12 cellular contexts compared by ENCODE assay signal in genomic region chr15:42010434-42010833, GRCh38. TPM values are rescaled to one million over a fixed set of nuclear protein-coding genes. Genes with fewer than 3 reads are reported as not detected.
A peak's percentile ranks its signal among the peaks of the same experiment; 100 is the strongest.
DNase-seq lines count a peak whose midpoint lies in the region; ATAC-seq lines count a peak whose summit lies in the region.
"Had no signal": no experiment of that assay in that cellular context is flagged by ENCODE, and none has a peak within 500 bp of the region (broad histone marks: within the 10 kb centered on the region; RNA-seq: fewer than 3 reads in every experiment).

No MANE protein-coding gene starts in this region.

- POLR2A ChIA-PET in activated CD4-positive, alpha-beta T cell treated with anti-CD3 and anti-CD28 coated beads, Interleukin-2, amount 10 ng/mL, durations not matched to agents 7 days and 5 days (lab: Charles Lee) = no interaction called here

- no peaks in the 10 kb centered on the region for H3K9me2 ChIP-seq in GM23248 (ENCODE audit: insufficient read depth)

- H3K27me3 ChIP-seq in GM23248 (replicated peaks; ENCODE audit: insufficient read depth) = peaks cover 16% of the 10 kb centered on the region
- H3K27me3 ChIP-seq: gastrocnemius medialis had no signal

- H3K4me1 ChIP-seq in GM23248 (ENCODE audit: insufficient read depth) = no peaks in the 10 kb centered on the region
- H3K4me1 ChIP-seq: gastrocnemius medialis had no signal

- no peaks in the 10 kb centered on the region for H3K79me2 ChIP-seq in GM23248 (ENCODE audit: insufficient read depth)

- H2AFZ ChIP-seq in GM23248 = no peak overlapping the region

- in situ Hi-C loops in GM23248 (cut with MboI) = no loop called here

- H3K4me2 ChIP-seq in GM23248 (ENCODE audit: unreplicated experiment) = no peak overlapping the region

- H3K27ac ChIP-seq in GM23248 = no peak overlapping the region
- H3K27ac ChIP-seq: gastrocnemius medialis had no signal

- H3K4me3 Mint-ChIP-seq in activated CD4-positive, alpha-beta T cell treated with anti-CD3 and anti-CD28 coated beads, Interleukin-2, amount 10 ng/mL, durations not matched to agents 7 days and 5 days = no peak overlapping the region
- H3K4me3 Mint-ChIP-seq: T-helper 2 cell treated with Interferon-gamma antibody and Interleukin-4, amounts not matched to agents 5 μg/mL and 100 μg/mL, for 36 hours had no signal

- no peaks in the 10 kb centered on the region for H4K20me1 ChIP-seq in GM23248 (ENCODE audit: insufficient read depth)

- H3F3A ChIP-seq in GM23248 (ENCODE audit: insufficient read depth) = no peaks in the 10 kb centered on the region

- no peak overlapping the region for H3K9ac ChIP-seq in GM23248

- no peak for ATAC-seq in GM21367 (IDR thresholded peaks at IDR 0.05; ENCODE audit: unreplicated experiment)
- ATAC-seq: gastrocnemius medialis had no signal

- DNase-seq in activated CD4-positive, alpha-beta T cell treated with anti-CD3 and anti-CD28 coated beads, Interleukin-2, amount 10 ng/mL, durations not matched to agents 7 days and 5 days = no peak
- DNase-seq in activated CD4-positive, alpha-beta T cell treated with anti-CD3 and anti-CD28 coated beads, Interleukin-2, amount 50 U/mL, for 1 hour = no peak
- peak; percentile 15 for DNase-seq in GM23248
- peak; percentile 24 for DNase-seq in RKO (ENCODE audit: low spot score)
- peak; percentile 33 for DNase-seq in renal cortical epithelial cell (ENCODE audit: low read depth)
- DNase-seq in activated CD8-positive, alpha-beta memory T cell treated with anti-CD3 and anti-CD28 coated beads for 24 hours = no peak
- DNase-seq in DMS114 treated with DMSO at 0.1 percent for 48 hours (lab: John Stamatoyannopoulos, UW; ENCODE audit: unreplicated experiment) = no peak
- DNase-seq: aorta, gastrocnemius medialis had no signal

- H3K9me3 Mint-ChIP-seq in activated CD4-positive, alpha-beta T cell treated with anti-CD3 and anti-CD28 coated beads, Interleukin-2, amount 10 ng/mL, durations not matched to agents 7 days and 5 days = peaks cover 2% of the 10 kb centered on the region
- H3K9me3 Mint-ChIP-seq: T-helper 2 cell treated with Interferon-gamma antibody and Interleukin-4, amounts not matched to agents 5 μg/mL and 100 μg/mL, for 36 hours had no signal

- H3K36me3 Mint-ChIP-seq in activated CD4-positive, alpha-beta T cell treated with anti-CD3 and anti-CD28 coated beads, Interleukin-2, amount 10 ng/mL, durations not matched to agents 7 days and 5 days (ENCODE audit: low read depth) = no peaks in the 10 kb centered on the region

- WGBS in GM23248 (ENCODE audit: low coverage in 1 of 2, low lambda C conversion rate in 2 of 2, missing lambda C conversion rate in 2 of 2), 2 experiments = 28 to 29% methylated on average over 1 of the region's 1 CpG

- no peaks in the 10 kb centered on the region for H3K36me3 ChIP-seq in GM23248 (ENCODE audit: low read depth)
- H3K36me3 ChIP-seq: gastrocnemius medialis had no signal

- no peaks in the 10 kb centered on the region for H3K9me3 ChIP-seq in GM23248 (ENCODE audit: low read depth)
- H3K9me3 ChIP-seq: gastrocnemius medialis had no signal

- H3K27me3 Mint-ChIP-seq in activated CD4-positive, alpha-beta T cell treated with anti-CD3 and anti-CD28 coated beads, Interleukin-2, amount 10 ng/mL, durations not matched to agents 7 days and 5 days = peaks cover 2% of the 10 kb centered on the region

- no peak overlapping the region for H3K4me3 ChIP-seq in GM23248
- H3K4me3 ChIP-seq: gastrocnemius medialis had no signal

- peaks cover 14% of the 10 kb centered on the region for H3K4me1 Mint-ChIP-seq in activated CD4-positive, alpha-beta T cell treated with anti-CD3 and anti-CD28 coated beads, Interleukin-2, amount 10 ng/mL, durations not matched to agents 7 days and 5 days

- CTCF ChIA-PET in activated CD4-positive, alpha-beta T cell treated with anti-CD3 and anti-CD28 coated beads, Interleukin-2, amount 10 ng/mL, durations not matched to agents 7 days and 5 days (lab: Charles Lee) = interaction anchor here (1.3 kb wide), 1 partner anchor 13 kb away, joined by 4 read pairs; no protein-coding TSS in a partner anchor

- H3K27ac Mint-ChIP-seq in activated CD4-positive, alpha-beta T cell treated with anti-CD3 and anti-CD28 coated beads, Interleukin-2, amount 10 ng/mL, durations not matched to agents 7 days and 5 days = peak overlapping the region; percentile 3
- H3K27ac Mint-ChIP-seq: T-helper 2 cell treated with Interferon-gamma antibody and Interleukin-4, amounts not matched to agents 5 μg/mL and 100 μg/mL, for 36 hours had no signal

RNA-seq across cellular contexts. Expression of gene PLA2G4E, which starts 10.4 kb away (rescaled TPM):
- total RNA-seq in activated CD4-positive, alpha-beta T cell treated with anti-CD3 and anti-CD28 coated beads, Interleukin-2, amount 10 ng/mL, durations not matched to agents 7 days and 5 days = not detected
- not detected in 2 replicates for total RNA-seq in GM23248 (2014; rRNA removed; shearing (Covaris generic))
- polyA plus RNA-seq in GM23248 (2016; fragmentation: Nextera tagmentation; extraction: Ambion mirVana) = not detected in 2 replicates
- not detected in 2 replicates for total RNA-seq in renal cortical epithelial cell
- total RNA-seq: A673, aorta, gastrocnemius medialis had no signal
- polyA plus RNA-seq: aorta had no signal

RNA-seq across cellular contexts. Expression of gene EHD4, which starts 38.1 kb away (rescaled TPM):
- 10 to 100 TPM; 14.5 TPM for total RNA-seq in activated CD4-positive, alpha-beta T cell treated with anti-CD3 and anti-CD28 coated beads, Interleukin-2, amount 10 ng/mL, durations not matched to agents 7 days and 5 days
- total RNA-seq in GM23248 (2014; rRNA removed; shearing (Covaris generic)) = 15.9 and 17.7 TPM in 2 replicates
- polyA plus RNA-seq in GM23248 (2016; fragmentation: Nextera tagmentation; extraction: Ambion mirVana) = 18.7 and 21.0 TPM in 2 replicates
- total RNA-seq in renal cortical epithelial cell = 55.9 and 57.1 TPM in 2 replicates

Comparison
In these comparisons a context has a peak if more than half of its experiments do, and no peak if none do; other contexts are left out.
1. DNase-seq: peak in GM23248 (single experiment), RKO (single experiment) and renal cortical epithelial cell (single experiment); none in activated CD4-positive, alpha-beta T cell treated with anti-CD3 and anti-CD28 coated beads, Interleukin-2, amount 10 ng/mL, durations not matched to agents 7 days and 5 days (single experiment), activated CD4-positive, alpha-beta T cell treated with anti-CD3 and anti-CD28 coated beads, Interleukin-2, amount 50 U/mL, for 1 hour (single experiment), activated CD8-positive, alpha-beta memory T cell treated with anti-CD3 and anti-CD28 coated beads for 24 hours (single experiment) and DMS114 treated with DMSO at 0.1 percent for 48 hours (single experiment).